8 cellular contexts compared by ENCODE assay signal in genomic region chr2:240136013-240136670, GRCh38. TPM values are rescaled to one million over a fixed set of nuclear protein-coding genes. Genes with fewer than 3 reads are reported as not detected.
DNase-seq lines count a peak whose midpoint lies in the region; ATAC-seq, FAIRE-seq and TF ChIP-seq lines count a peak whose summit lies in the region.

TSS of gene COPS9 (minus strand) at chr2:240136305. CDS start at chr2:240136284, 21 bp downstream.

- H3K4me1 ChIP-seq in astrocyte (ENCODE audit: insufficient read depth, low read length) = peaks cover 11% of the 10 kb centered on the region
- H3K4me1 ChIP-seq in vagina = peaks cover 16% of the 10 kb centered on the region

- H3K27ac Mint-ChIP-seq in astrocyte (ENCODE audit: unreplicated experiment) = peak within 1 kb of the TSS; percentile 91

- H3K9ac ChIP-seq in astrocyte (ENCODE audit: low read length) = peak within 1 kb of the TSS; percentile 96

- H3K27me3 ChIP-seq in astrocyte (ENCODE audit: insufficient read depth, low read length) (no peaks in the 10 kb centered on the region), vagina (no peaks in the 10 kb centered on the region)

- DNase-seq in NCI-H1930 (lab: John Stamatoyannopoulos, UW) = peak; percentile 45 to 76
- DNase-seq in T-helper 9 cell = peak; percentile 82
- DNase-seq in astrocyte (ENCODE audit: low read depth) = peak; percentile 80
- peak; percentile 97 for DNase-seq in hepatic stellate cell (ENCODE audit: low spot score)
- DNase-seq in renal cortical epithelial cell (ENCODE audit: low read depth) = peak; percentile 38
- DNase-seq in vagina (ENCODE audit: extremely low spot score in 2 of 2) = no peak

- TF ChIP-seq POLR2A in vagina (IDR thresholded peaks at IDR 0.05) = peak in 1 of 2 donors; percentile 16

- peaks cover 16% of the 10 kb centered on the region for H3K36me3 ChIP-seq in astrocyte (ENCODE audit: insufficient read depth, low read length)
- peaks cover 0 to 25% of the 10 kb centered on the region in 2 donors for H3K36me3 ChIP-seq in vagina

- H3K27me3 Mint-ChIP-seq in astrocyte (ENCODE audit: low read depth, unreplicated experiment) = peaks cover 13% of the 10 kb centered on the region

- FAIRE-seq in astrocyte (lab: Jason Lieb, UNC) = no peak

- H3K4me3 ChIP-seq in astrocyte (ENCODE audit: insufficient read depth, low read depth, low read length) (peak within 1 kb of the TSS; percentile 75), vagina (peak within 1 kb of the TSS; percentile 86 to 96)

- H3K4me1 Mint-ChIP-seq in astrocyte (ENCODE audit: low read depth, unreplicated experiment) = peaks cover 17% of the 10 kb centered on the region

- TF ChIP-seq CTCF in astrocyte (IDR thresholded peaks at IDR 0.05; ENCODE audit: insufficient read depth, low read depth, low read length) = no peak
- TF ChIP-seq CTCF in vagina (IDR thresholded peaks at IDR 0.05) = no peak

- H3K4me3 Mint-ChIP-seq in astrocyte (ENCODE audit: unreplicated experiment) = peak within 1 kb of the TSS; percentile 97

- H3K9me3 Mint-ChIP-seq in astrocyte (ENCODE audit: unreplicated experiment) = no peaks in the 10 kb centered on the region

- H3K4me2 ChIP-seq in astrocyte (ENCODE audit: low read length) = peak within 1 kb of the TSS; percentile 94

- ATAC-seq in GM18498 (IDR thresholded peaks at IDR 0.05; ENCODE audit: unreplicated experiment) (peak; percentile 97), HG02884 (IDR thresholded peaks at IDR 0.05; ENCODE audit: unreplicated experiment) (peak; percentile 96)

- peaks cover 37% of the 10 kb centered on the region for H3K79me2 ChIP-seq in astrocyte (ENCODE audit: insufficient read depth, low read length)

- H3K9me3 ChIP-seq in astrocyte (ENCODE audit: insufficient read depth, low read depth, low read length) (no peaks in the 10 kb centered on the region), vagina (no peaks in the 10 kb centered on the region)

- H3K27ac ChIP-seq in astrocyte (ENCODE audit: low read depth, low read length) = peak within 1 kb of the TSS; percentile 68
- H3K27ac ChIP-seq in vagina = peak within 1 kb of the TSS; percentile 62

- H4K20me1 ChIP-seq in astrocyte (ENCODE audit: insufficient read depth, low read length) = peaks cover 34% of the 10 kb centered on the region

- intact Hi-C loops in vagina (cut with DNase I) = no loop called here

- peaks cover 1% of the 10 kb centered on the region for H3K36me3 Mint-ChIP-seq in astrocyte (ENCODE audit: low read depth, unreplicated experiment)

- peak within 1 kb of the TSS; percentile 98 for H2AFZ ChIP-seq in astrocyte (ENCODE audit: low read depth, low read length)

RNA-seq across cellular contexts. Expression of gene COPS9, which starts in this region (rescaled TPM):
- 172 and 192 TPM in 2 replicates for total RNA-seq in astrocyte
- total RNA-seq in renal cortical epithelial cell = 34.7 and 41.8 TPM in 2 replicates
- total RNA-seq in vagina = 170 TPM

Comparison
In these comparisons a context has a peak if more than half of its experiments do, and no peak if none do; other contexts are left out.
1. DNase-seq: peak in NCI-H1930 (2 of 2), T-helper 9 cell (single experiment), astrocyte (single experiment), hepatic stellate cell (single experiment) and renal cortical epithelial cell (single experiment); none in vagina (0 of 2).